ENCODE assay signal across 9 cellular contexts in genomic region chr1:26994772-26995625, GRCh38. TPM values are rescaled to one million over a fixed set of nuclear protein-coding genes. Genes with fewer than 3 reads are reported as not detected.
A peak's percentile ranks its signal among the peaks of the same experiment; 100 is the strongest.
DNase-seq lines count a peak whose midpoint lies in the region; ATAC-seq and TF ChIP-seq lines count a peak whose summit lies in the region.
"Had no signal": no experiment of that assay in that cellular context is flagged by ENCODE, and none has a peak within 500 bp of the region (broad histone marks: within the 10 kb centered on the region; RNA-seq: fewer than 3 reads in every experiment).

No MANE protein-coding gene starts in this region.

- H3K27ac Mint-ChIP-seq in activated naive CD8-positive, alpha-beta T cell: no peak overlapping the region

- intact Hi-C loops in Right ventricle myocardium inferior (cut with DNase I): no loop called here

- in situ Hi-C loops in GM13977 (cut with MboI; ENCODE audit: low pct_unique_long_range_greater_than_20kb, low sequenced_read_pairs, unreplicated experiment): no loop called here

- H3K4me1 ChIP-seq in cardiac muscle cell (ENCODE audit: low read depth) (peaks cover 22% of the 10 kb centered on the region), upper lobe of left lung (peaks cover 33 to 67% (median 51%) of the 10 kb centered on the region in 4 donors)

- TF ChIP-seq EP300 in upper lobe of left lung (IDR thresholded peaks at IDR 0.05): no peak

- ATAC-seq in Right ventricle myocardium inferior: no peak
- ATAC-seq in upper lobe of left lung (ENCODE audit: low FRiP score in 2 of 2): no peak
- no peak for ATAC-seq in HG02973 (IDR thresholded peaks at IDR 0.05; ENCODE audit: unreplicated experiment)

- TF ChIP-seq POLR2A in upper lobe of left lung (IDR thresholded peaks at IDR 0.05): no peak

- DNase-seq in cardiac muscle cell (ENCODE audit: low read depth in 1 of 2, low spot score in 1 of 2): no peak
- no peak for DNase-seq in Right ventricle myocardium inferior (ENCODE audit: missing footprints)
- DNase-seq in kidney epithelial cell (ENCODE audit: low read depth): no peak
- DNase-seq in upper lobe of left lung: no peak
- no peak for DNase-seq in GM13977 (ENCODE audit: low spot score)
- DNase-seq in OCI-M2 (lab: John Stamatoyannopoulos, UW; ENCODE audit: unreplicated experiment): no peak

- no peaks in the 10 kb centered on the region for H3K9me3 Mint-ChIP-seq in activated naive CD8-positive, alpha-beta T cell (ENCODE audit: low read depth)

- TF ChIP-seq CTCF in cardiac muscle cell (IDR thresholded peaks at IDR 0.05; ENCODE audit: low read depth, low read length) (no peak), kidney epithelial cell (IDR thresholded peaks at IDR 0.05; ENCODE audit: insufficient read depth, low read length, poor library complexity, severe bottlenecking) (no peak), upper lobe of left lung (IDR thresholded peaks at IDR 0.05) (no peak), GM13977 (IDR thresholded peaks at IDR 0.05; ENCODE audit: extremely low read depth, insufficient read depth, missing control alignments) (no peak)

- H3K4me3 ChIP-seq in cardiac muscle cell (peak overlapping the region; percentile 64), kidney epithelial cell (ENCODE audit: low read depth, low read length) (peak overlapping the region; percentile 82), upper lobe of left lung (peak overlapping the region in 3 of 4 donors; percentile 75 to 91 (median 81))

- WGBS in upper lobe of left lung, 2 donors: 44 to 70% methylated on average over 8 to 15 of the region's 17 CpGs

- H3K9me3 ChIP-seq in cardiac muscle cell (ENCODE audit: low read depth): no peaks in the 10 kb centered on the region
- H3K9me3 ChIP-seq in upper lobe of left lung: no peaks in the 10 kb centered on the region

- H3K36me3 Mint-ChIP-seq in activated naive CD8-positive, alpha-beta T cell: no peaks in the 10 kb centered on the region

- no peak overlapping the region for H3K27ac ChIP-seq in cardiac muscle cell
- peak overlapping the region; percentile 58 to 79 (median 70) for H3K27ac ChIP-seq in upper lobe of left lung

- H3K27me3 ChIP-seq in cardiac muscle cell (peaks cover 25% of the 10 kb centered on the region), kidney epithelial cell (ENCODE audit: control insufficient read depth, insufficient read depth, low read length) (no peaks in the 10 kb centered on the region), upper lobe of left lung (peaks cover 0 to 22% (median 8%) of the 10 kb centered on the region in 4 donors)

- peaks cover 20% of the 10 kb centered on the region for H3K27me3 Mint-ChIP-seq in activated naive CD8-positive, alpha-beta T cell

- H3K4me3 Mint-ChIP-seq in activated naive CD8-positive, alpha-beta T cell: peak overlapping the region; percentile 81

- H3K4me1 Mint-ChIP-seq in activated naive CD8-positive, alpha-beta T cell (ENCODE audit: low read depth): peaks cover 17% of the 10 kb centered on the region

- H3K36me3 ChIP-seq in cardiac muscle cell (no peaks in the 10 kb centered on the region), kidney epithelial cell (ENCODE audit: control insufficient read depth, insufficient read depth, low read length) (no peaks in the 10 kb centered on the region), upper lobe of left lung (no peaks in the 10 kb centered on the region)

RNA-seq across cellular contexts. Expression of gene TRNP1, which starts 1.5 kb away (rescaled TPM):
- total RNA-seq in cardiac muscle cell: 61.7 and 63.7 TPM in 2 replicates
- 42.9 and 55.5 TPM in 2 replicates for polyA plus RNA-seq in cardiac muscle cell
- total RNA-seq in Right ventricle myocardium inferior: 26.9 TPM
- 78.0 and 127 TPM in 2 replicates for total RNA-seq in kidney epithelial cell
- 10 to 100 TPM in 5 of 6 donors, 1 to 10 TPM in 1; 9.1 to 38.0 (median 26.0) TPM for total RNA-seq in upper lobe of left lung

RNA-seq across cellular contexts. Expression of gene TENT5B, which starts 17.7 kb away (rescaled TPM):
- total RNA-seq in cardiac muscle cell (8.8 and 9.4 TPM in 2 replicates), Right ventricle myocardium inferior (41.8 TPM), kidney epithelial cell (1.9 and 2.2 TPM in 2 replicates), upper lobe of left lung (100 to 1,000 TPM in 1 of 6 donors, 10 to 100 TPM in 5; 10.5 to 124 (median 43.1) TPM)
- 6.8 and 8.5 TPM in 2 replicates for polyA plus RNA-seq in cardiac muscle cell
- total RNA-seq: activated CD8-positive, alpha-beta memory T cell treated with anti-CD3 and anti-CD28 coated beads for 36 hours had no signal

RNA-seq across cellular contexts. Expression of gene KDF1, which starts 34.7 kb away (rescaled TPM):
- total RNA-seq in cardiac muscle cell (0.63 and 0.67 TPM in 2 replicates), Right ventricle myocardium inferior (0.68 TPM), kidney epithelial cell (10.3 and 11.0 TPM in 2 replicates), upper lobe of left lung (10 to 100 TPM in 4 of 6 donors, 1 to 10 TPM in 2; 7.7 to 23.3 (median 11.8) TPM)
- 0.35 and 0.37 TPM in 2 replicates for polyA plus RNA-seq in cardiac muscle cell
